In genomic region chr7:102983602-102984001, GRCh38 we compare ENCODE assay signal across 1 cellular context.
TF ChIP-seq lines count a peak whose summit lies in the region.

No MANE protein-coding gene starts in this region.

TF ChIP-seq in K562, 482 proteins besides CTCF, POLR2A, EP300 and RAD21 (continued from another document and continues in another):
- TF ChIP-seq MGA (IDR thresholded peaks at IDR 0.05), result peak; percentile 64
- TF ChIP-seq XRCC5 (IDR thresholded peaks at IDR 0.05; ENCODE audit: low read depth, low read length), result no peak
- TF ChIP-seq CHD7 (IDR thresholded peaks at IDR 0.05; ENCODE audit: low read depth, low read length), result no peak
- peak; percentile 46; the same call in 1 of the 2 replicates for TF ChIP-seq TOE1 (IDR thresholded peaks at IDR 0.05; ENCODE audit: borderline replicate concordance)
- TF ChIP-seq TOE1 (CRISPR knock-in tag; IDR thresholded peaks at IDR 0.05; ENCODE audit: borderline replicate concordance, low read depth), result no peak
- TF ChIP-seq HDGF (IDR thresholded peaks at IDR 0.05), result no peak
- no peak for TF ChIP-seq RB1 (IDR thresholded peaks at IDR 0.05; ENCODE audit: low read depth)
- TF ChIP-seq ZNF395 (CRISPR knock-in tag; IDR thresholded peaks at IDR 0.05), result no peak
- TF ChIP-seq E2F4 (CRISPR knock-in tag; IDR thresholded peaks at IDR 0.05; ENCODE audit: low read depth), result no peak
- TF ChIP-seq ZNF644 (tag; IDR thresholded peaks at IDR 0.05; ENCODE audit: low read depth), result peak; percentile 93
- no peak for TF ChIP-seq KAT8 (IDR thresholded peaks at IDR 0.05; ENCODE audit: low read depth)
- no peak for TF ChIP-seq PCBP1 (IDR thresholded peaks at IDR 0.05; ENCODE audit: low read depth, low read length, poor library complexity, severe bottlenecking)
- no peak for TF ChIP-seq SAFB (IDR thresholded peaks at IDR 0.05; ENCODE audit: borderline replicate concordance, low read depth, low read length)
- TF ChIP-seq TCFL5 (CRISPR knock-in tag; conservative IDR thresholded peaks at IDR 0.05), result no peak
- no peak for TF ChIP-seq KLF13 (tag; IDR thresholded peaks at IDR 0.05; ENCODE audit: borderline replicate concordance, low read depth)
- TF ChIP-seq, protein P1, sequence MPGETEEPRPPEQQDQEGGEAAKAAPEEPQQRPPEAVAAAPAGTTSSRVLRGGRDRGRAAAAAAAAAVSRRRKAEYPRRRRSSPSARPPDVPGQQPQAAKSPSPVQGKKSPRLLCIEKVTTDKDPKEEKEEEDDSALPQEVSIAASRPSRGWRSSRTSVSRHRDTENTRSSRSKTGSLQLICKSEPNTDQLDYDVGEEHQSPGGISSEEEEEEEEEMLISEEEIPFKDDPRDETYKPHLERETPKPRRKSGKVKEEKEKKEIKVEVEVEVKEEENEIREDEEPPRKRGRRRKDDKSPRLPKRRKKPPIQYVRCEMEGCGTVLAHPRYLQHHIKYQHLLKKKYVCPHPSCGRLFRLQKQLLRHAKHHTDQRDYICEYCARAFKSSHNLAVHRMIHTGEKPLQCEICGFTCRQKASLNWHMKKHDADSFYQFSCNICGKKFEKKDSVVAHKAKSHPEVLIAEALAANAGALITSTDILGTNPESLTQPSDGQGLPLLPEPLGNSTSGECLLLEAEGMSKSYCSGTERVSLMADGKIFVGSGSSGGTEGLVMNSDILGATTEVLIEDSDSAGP (CRISPR knock-in tag; IDR thresholded peaks at IDR 0.05), result no peak
- no peak for TF ChIP-seq KLF10 (CRISPR knock-in tag; IDR thresholded peaks at IDR 0.05)
- TF ChIP-seq, protein P2, sequence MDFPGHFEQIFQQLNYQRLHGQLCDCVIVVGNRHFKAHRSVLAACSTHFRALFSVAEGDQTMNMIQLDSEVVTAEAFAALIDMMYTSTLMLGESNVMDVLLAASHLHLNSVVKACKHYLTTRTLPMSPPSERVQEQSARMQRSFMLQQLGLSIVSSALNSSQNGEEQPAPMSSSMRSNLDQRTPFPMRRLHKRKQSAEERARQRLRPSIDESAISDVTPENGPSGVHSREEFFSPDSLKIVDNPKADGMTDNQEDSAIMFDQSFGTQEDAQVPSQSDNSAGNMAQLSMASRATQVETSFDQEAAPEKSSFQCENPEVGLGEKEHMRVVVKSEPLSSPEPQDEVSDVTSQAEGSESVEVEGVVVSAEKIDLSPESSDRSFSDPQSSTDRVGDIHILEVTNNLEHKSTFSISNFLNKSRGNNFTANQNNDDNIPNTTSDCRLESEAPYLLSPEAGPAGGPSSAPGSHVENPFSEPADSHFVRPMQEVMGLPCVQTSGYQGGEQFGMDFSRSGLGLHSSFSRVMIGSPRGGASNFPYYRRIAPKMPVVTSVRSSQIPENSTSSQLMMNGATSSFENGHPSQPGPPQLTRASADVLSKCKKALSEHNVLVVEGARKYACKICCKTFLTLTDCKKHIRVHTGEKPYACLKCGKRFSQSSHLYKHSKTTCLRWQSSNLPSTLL (IDR thresholded peaks at IDR 0.05), result no peak
